1 cellular context compared by ENCODE assay signal in the genomic region with DNA sequence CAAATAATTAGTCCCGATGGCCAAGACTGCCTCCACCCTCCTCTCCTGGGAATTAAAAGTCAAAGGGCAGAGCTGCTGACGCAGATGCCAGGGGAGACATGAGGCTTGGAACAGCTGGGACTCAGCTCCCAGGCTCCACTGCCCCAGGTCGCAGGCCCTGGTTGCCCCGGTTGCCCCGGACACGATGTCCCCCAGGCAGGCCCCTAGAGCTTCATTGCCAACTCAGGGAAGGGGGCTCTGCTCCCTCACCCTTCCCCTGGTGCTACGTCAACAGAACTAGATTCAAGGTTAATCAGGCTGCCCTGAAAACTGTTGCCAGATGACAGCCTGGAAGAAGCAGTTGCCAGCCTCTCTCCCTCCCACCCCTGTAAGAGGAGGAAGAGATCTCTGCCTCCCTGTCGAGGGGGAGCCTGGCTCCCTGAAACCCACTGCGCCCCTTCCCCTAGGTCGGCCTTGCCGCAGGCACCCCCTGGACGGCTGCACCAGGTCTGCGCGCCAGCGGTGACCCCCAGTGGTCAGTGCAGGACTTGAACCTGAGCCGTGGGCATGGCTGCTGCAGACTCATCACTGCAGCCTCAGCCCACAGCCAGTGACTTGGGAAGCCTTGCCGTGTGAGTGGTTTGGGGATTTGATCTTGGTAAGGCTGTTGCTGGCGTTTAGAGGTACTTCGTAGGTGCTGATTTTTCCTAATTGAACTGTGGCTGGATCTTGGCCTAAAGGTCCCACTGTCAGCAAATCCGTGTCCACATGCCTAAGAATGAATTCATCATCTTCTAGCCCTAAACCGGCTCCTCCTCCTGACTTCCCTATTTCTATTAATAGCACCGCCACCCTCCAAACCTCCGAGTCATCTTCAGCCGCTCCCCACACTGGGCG.
TF ChIP-seq lines count a peak whose summit lies in the region.

No MANE protein-coding gene starts in this region.

TF ChIP-seq in HCT116, 20 proteins besides CTCF, POLR2A, EP300 and RAD21:
- TF ChIP-seq REST (IDR thresholded peaks at IDR 0.05; ENCODE audit: low read depth), result no peak
- TF ChIP-seq, protein P1, sequence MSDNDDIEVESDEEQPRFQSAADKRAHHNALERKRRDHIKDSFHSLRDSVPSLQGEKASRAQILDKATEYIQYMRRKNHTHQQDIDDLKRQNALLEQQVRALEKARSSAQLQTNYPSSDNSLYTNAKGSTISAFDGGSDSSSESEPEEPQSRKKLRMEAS (IDR thresholded peaks at IDR 0.05), result peak; percentile 69; the same call in 1 of the 2 replicates
- no peak for TF ChIP-seq ZBTB33 (IDR thresholded peaks at IDR 0.05; ENCODE audit: extremely low read depth, insufficient replicate concordance, low read length)
- peak; percentile 52; the same call in 1 of the 2 replicates for TF ChIP-seq CBX3 (IDR thresholded peaks at IDR 0.05; ENCODE audit: low read depth)
- TF ChIP-seq TCF7L2 (IDR thresholded peaks at IDR 0.05; ENCODE audit: borderline replicate concordance, extremely low read depth, insufficient read depth, insufficient read length), result no peak
- peak; percentile 69 for TF ChIP-seq POLR2AphosphoS5 (IDR thresholded peaks at IDR 0.05; ENCODE audit: low read depth, low read length)
- peak; percentile 29 for TF ChIP-seq YY1 (IDR thresholded peaks at IDR 0.05; ENCODE audit: extremely low read depth, insufficient replicate concordance, low read depth, low read length)
- peak; percentile 84 for TF ChIP-seq SP1 (IDR thresholded peaks at IDR 0.05; ENCODE audit: low read depth)
TF ChIP-seq in HCT116: peak in this region for 5.
